ENCODE assay signal across 8 cellular contexts in the genomic region with DNA sequence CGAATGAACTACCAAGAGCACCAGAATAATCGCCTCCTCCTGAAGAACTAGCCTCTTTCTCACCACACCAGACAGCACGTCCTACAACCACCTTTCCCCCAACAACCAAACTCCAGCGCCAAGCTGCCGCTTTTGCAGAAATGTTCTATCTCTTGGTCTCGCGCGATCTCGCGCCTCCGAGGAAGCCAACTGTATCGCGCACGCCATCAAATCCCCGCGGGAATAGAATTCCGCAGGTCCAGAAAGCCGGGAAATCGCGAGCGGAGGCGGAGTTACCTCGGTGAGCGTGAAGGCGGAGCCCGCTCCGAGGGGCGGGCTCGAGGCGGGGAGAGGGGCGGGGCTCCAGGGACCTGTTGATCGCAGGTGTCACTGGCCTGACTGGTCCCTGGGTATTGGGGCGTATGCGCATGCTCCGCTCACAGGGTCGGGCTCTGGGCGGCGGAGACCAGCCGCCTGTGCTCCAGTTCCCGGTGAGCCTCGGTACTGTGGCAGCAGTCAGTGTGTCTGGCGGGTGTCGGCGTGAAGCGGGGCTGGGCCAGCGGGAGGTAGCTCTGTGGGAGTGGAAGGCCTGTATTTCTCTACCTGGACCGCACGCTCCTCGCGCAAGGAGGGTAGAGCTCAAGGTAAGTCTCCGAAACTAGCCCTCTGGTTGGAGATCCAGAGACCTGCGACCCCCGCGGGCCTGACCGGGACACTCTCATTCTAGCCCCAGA.
DNase-seq lines count a peak whose midpoint lies in the region; ATAC-seq lines count a peak whose summit lies in the region.

A gene (plus strand): TSS at position 463 of the 713 bp plus-strand sequence. CDS start 27,047 bp downstream, outside the sequence.

- DNase-seq in AG08395 (ENCODE audit: low spot score) (peak; percentile 93), NCI-H446 treated with DMSO at 0.1 percent for 48 hours (lab: John Stamatoyannopoulos, UW) (peak; percentile 86), cerebellar cortex (ENCODE audit: low spot score) (peak; percentile 98), inferior parietal cortex (ENCODE audit: extremely low spot score) (peak; percentile 88), smooth muscle cell of the brain vasculature (ENCODE audit: low read depth, low spot score) (peak; percentile 97)
- peak; percentile 95 for DNase-seq in activated CD4-positive, CD25-positive, alpha-beta regulatory T cell treated with anti-CD3 and anti-CD28 coated beads, Interleukin-2, amount 50 U/mL, for 72 hours

- ATAC-seq in GM19025 (IDR thresholded peaks at IDR 0.05; ENCODE audit: low read depth, unreplicated experiment) (peak; percentile 90), HG03342 (IDR thresholded peaks at IDR 0.05; ENCODE audit: unreplicated experiment) (peak; percentile 85)

Comparison
In these comparisons a context has a peak if more than half of its experiments do, and no peak if none do; other contexts are left out.
1. Peak in every context shown above with its lines: DNase-seq and ATAC-seq.